In the genomic region with DNA sequence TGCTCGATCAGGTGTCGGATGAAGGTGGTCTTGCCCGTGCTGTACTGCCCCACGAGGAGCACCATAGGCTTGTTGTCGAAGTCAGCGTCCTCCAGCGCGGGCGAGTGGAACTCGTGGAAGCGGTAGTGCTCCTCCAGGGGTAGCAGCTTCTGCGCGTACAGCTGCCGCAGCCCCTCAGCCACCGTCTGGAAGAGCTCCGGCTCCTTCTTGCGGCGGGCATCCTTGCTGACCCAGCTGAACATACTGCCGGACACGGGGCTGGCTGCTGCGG, we compare ENCODE assay signal across 10 cellular contexts. TPM values are rescaled to one million over a fixed set of nuclear protein-coding genes. Genes with fewer than 3 reads are reported as not detected.
DNase-seq lines count a peak whose midpoint lies in the region; ATAC-seq and TF ChIP-seq lines count a peak whose summit lies in the region.
"Had no signal": no experiment of that assay in that cellular context is flagged by ENCODE, and none has a peak within 500 bp of the region (broad histone marks: within the 10 kb centered on the region; RNA-seq: fewer than 3 reads in every experiment).

No MANE protein-coding gene starts in this region.

- H3K27me3 Mint-ChIP-seq in CD4-positive, alpha-beta T cell: no peaks in the 10 kb centered on the region
- H3K27me3 Mint-ChIP-seq in activated naive CD8-positive, alpha-beta T cell treated with anti-CD3 and anti-CD28 coated beads for 36 hours: no peaks in the 10 kb centered on the region

- POLR2A ChIA-PET in CD4-positive, alpha-beta T cell (lab: Charles Lee): interaction anchor here (0.6 to 17.7 kb wide), 14 partner anchors 9 to 619 kb away, joined by 3 to 767 read pairs (median 5); a partner anchor contains a TSS

- peaks cover 4% of the 10 kb centered on the region for H3K36me3 ChIP-seq in iPS-15b (ENCODE audit: control insufficient read depth, insufficient read depth, low read length)

- H3K27me3 ChIP-seq in CD4-positive, alpha-beta T cell (ENCODE audit: control insufficient read depth, insufficient read depth, low read length): no peaks in the 10 kb centered on the region
- no peaks in the 10 kb centered on the region for H3K27me3 ChIP-seq in iPS-15b (ENCODE audit: control insufficient read depth, insufficient read depth, low read length)

- intact Hi-C loops in CD4-positive, alpha-beta T cell (cut with DNase I, micrococcal nuclease): loop anchor here (1.0 to 5.0 kb wide), 4 partner anchors 19 to 101 kb away; a partner anchor contains a TSS

- H3K9ac ChIP-seq in iPS-15b (ENCODE audit: low read depth, low read length): peak overlapping the region; percentile 85

- H3K27ac Mint-ChIP-seq in CD4-positive, alpha-beta T cell: peak overlapping the region; percentile 92
- peak overlapping the region; percentile 77 for H3K27ac Mint-ChIP-seq in activated naive CD8-positive, alpha-beta T cell treated with anti-CD3 and anti-CD28 coated beads for 36 hours

- DNase-seq in CD4-positive, alpha-beta T cell: no peak
- DNase-seq in activated naive CD8-positive, alpha-beta T cell treated with anti-CD3 and anti-CD28 coated beads for 36 hours: no peak
- no peak for DNase-seq in stimulated activated naive CD8-positive, alpha-beta T cell treated with anti-CD3 and anti-CD28 coated beads, Interleukin-15, Interleukin-2, amounts not matched to agents 100 U/mL and 50 U/mL, for 24 hours
- no peak for DNase-seq in HT-29 (ENCODE audit: low spot score)
- DNase-seq in AG08395 (ENCODE audit: low spot score): no peak

- peaks cover 66% of the 10 kb centered on the region for H3K4me1 Mint-ChIP-seq in CD4-positive, alpha-beta T cell (ENCODE audit: low read depth)
- peaks cover 64% of the 10 kb centered on the region for H3K4me1 Mint-ChIP-seq in activated naive CD8-positive, alpha-beta T cell treated with anti-CD3 and anti-CD28 coated beads for 36 hours

- H3K9me3 Mint-ChIP-seq in CD4-positive, alpha-beta T cell: no peaks in the 10 kb centered on the region
- H3K9me3 Mint-ChIP-seq in activated naive CD8-positive, alpha-beta T cell treated with anti-CD3 and anti-CD28 coated beads for 36 hours: no peaks in the 10 kb centered on the region

- H3K27ac ChIP-seq in CD4-positive, alpha-beta T cell (ENCODE audit: low read depth, low read length): peak overlapping the region; percentile 95

- no peaks in the 10 kb centered on the region for H3K9me3 ChIP-seq in CD4-positive, alpha-beta T cell (ENCODE audit: control insufficient read depth, low read length)
- H3K9me3 ChIP-seq in iPS-15b (ENCODE audit: control insufficient read depth, insufficient read depth, low read length): no peaks in the 10 kb centered on the region

- peaks cover 4% of the 10 kb centered on the region for H3K4me1 ChIP-seq in iPS-15b (ENCODE audit: control insufficient read depth, insufficient read depth, low read length)

- H3K4me3 ChIP-seq in iPS-15b (ENCODE audit: low read depth, low read length): peak overlapping the region; percentile 98

- no peak for TF ChIP-seq CTCF in CD4-positive, alpha-beta T cell (IDR thresholded peaks at IDR 0.05)

- peak overlapping the region; percentile 98 for H3K4me3 Mint-ChIP-seq in CD4-positive, alpha-beta T cell
- H3K4me3 Mint-ChIP-seq in activated naive CD8-positive, alpha-beta T cell treated with anti-CD3 and anti-CD28 coated beads for 36 hours: peak overlapping the region; percentile 95

- peak; percentile 24 for ATAC-seq in CD4-positive, alpha-beta T cell (ENCODE audit: poor library complexity)
- ATAC-seq in HG03025 (IDR thresholded peaks at IDR 0.05; ENCODE audit: low FRiP score, unreplicated experiment) (peak; percentile 18), HG03432 (IDR thresholded peaks at IDR 0.05; ENCODE audit: unreplicated experiment) (no peak)
- ATAC-seq in stimulated activated naive CD8-positive, alpha-beta T cell treated with anti-CD3 and anti-CD28 coated beads, Interleukin-15, Interleukin-2, amounts not matched to agents 100 U/mL and 50 U/mL, for 24 hours: peak; percentile 4

- H3K36me3 Mint-ChIP-seq in CD4-positive, alpha-beta T cell (ENCODE audit: low read depth): peaks cover 55% of the 10 kb centered on the region
- peaks cover 40% of the 10 kb centered on the region for H3K36me3 Mint-ChIP-seq in activated naive CD8-positive, alpha-beta T cell treated with anti-CD3 and anti-CD28 coated beads for 36 hours

- CTCF ChIA-PET in CD4-positive, alpha-beta T cell (lab: Charles Lee): interaction anchor here (1.0 to 3.9 kb wide), 11 partner anchors 9 to 34 kb away, joined by 3 to 26 read pairs (median 12); a partner anchor contains a TSS

RNA-seq across cellular contexts. Expression of a gene that starts 0.3 kb away (rescaled TPM):
- total RNA-seq in CD4-positive, alpha-beta T cell: 100 to 1,000 TPM; 132 to 139 TPM
- 100 to 1,000 TPM; 103 to 112 TPM for total RNA-seq in activated naive CD8-positive, alpha-beta T cell treated with anti-CD3 and anti-CD28 coated beads for 36 hours
- 118 and 123 TPM in 2 replicates for total RNA-seq in HT-29 (2014; rRNA removed; shearing (Covaris generic))

RNA-seq across cellular contexts. Expression of a gene that starts 33.7 kb away (rescaled TPM):
- 1 to 10 TPM; 6.9 to 9.7 TPM for total RNA-seq in CD4-positive, alpha-beta T cell
- under 1 TPM; 0.46 to 0.54 TPM for total RNA-seq in activated naive CD8-positive, alpha-beta T cell treated with anti-CD3 and anti-CD28 coated beads for 36 hours
- 22.7 and 24.7 TPM in 2 replicates for total RNA-seq in HT-29 (2014; rRNA removed; shearing (Covaris generic))

RNA-seq across cellular contexts. Expression of a gene that starts 38.9 kb away (rescaled TPM):
- 100 to 1,000 TPM; 189 to 198 TPM for total RNA-seq in CD4-positive, alpha-beta T cell
- total RNA-seq in activated naive CD8-positive, alpha-beta T cell treated with anti-CD3 and anti-CD28 coated beads for 36 hours: 10 to 100 TPM; 17.3 to 18.0 TPM
- total RNA-seq in HT-29 (2014; rRNA removed; shearing (Covaris generic)): 47.1 and 50.5 TPM in 2 replicates

RNA-seq across cellular contexts. Expression of a gene that starts 46.3 kb away (rescaled TPM):
- 10 to 100 TPM; 16.8 to 18.3 TPM for total RNA-seq in CD4-positive, alpha-beta T cell
- 10 to 100 TPM; 11.3 to 11.4 TPM for total RNA-seq in activated naive CD8-positive, alpha-beta T cell treated with anti-CD3 and anti-CD28 coated beads for 36 hours
- total RNA-seq in HT-29 (2014; rRNA removed; shearing (Covaris generic)): 7.9 and 8.9 TPM in 2 replicates

RNA-seq across cellular contexts. Expression of a gene that starts 57.5 kb away (rescaled TPM):
- under 1 TPM; 0.49 to 0.56 TPM for total RNA-seq in CD4-positive, alpha-beta T cell
- total RNA-seq in activated naive CD8-positive, alpha-beta T cell treated with anti-CD3 and anti-CD28 coated beads for 36 hours: not detected
- not detected in 2 replicates for total RNA-seq in HT-29 (2014; rRNA removed; shearing (Covaris generic))
- total RNA-seq: HT1080, pulmonary artery endothelial cell had no signal

Comparison
In these comparisons a context has a peak if more than half of its experiments do, and no peak if none do; other contexts are left out.
1. RNA of a gene that starts 33.7 kb away (total RNA-seq): 22.7 to 24.7 TPM in HT-29 and 6.9 to 9.7 TPM in CD4-positive, alpha-beta T cell; 0.46 to 0.54 TPM in activated naive CD8-positive, alpha-beta T cell treated with anti-CD3 and anti-CD28 coated beads for 36 hours; every median in the first group is over 4 times any median in the second.